ENCODE assay signal across 1 cellular context in genomic region chr9:75109210-75109839, GRCh38.
A peak's percentile ranks its signal among the peaks of the same experiment; 100 is the strongest.
TF ChIP-seq lines count a peak whose summit lies in the region.

No MANE protein-coding gene starts in this region.

TF ChIP-seq in endothelial cell of umbilical vein, 7 proteins besides CTCF, POLR2A, EP300 and RAD21:
- TF ChIP-seq EZH2 (IDR thresholded peaks at IDR 0.05; ENCODE audit: borderline replicate concordance, low read depth, low read length, severe bottlenecking) (no peak), FOS (IDR thresholded peaks at IDR 0.05; ENCODE audit: borderline replicate concordance, insufficient read depth, low read length) (peak; percentile 42), JUN (IDR thresholded peaks at IDR 0.05; ENCODE audit: borderline replicate concordance, insufficient read depth, insufficient read length, low read depth) (no peak), POLR2AphosphoS5 (IDR thresholded peaks at IDR 0.05; ENCODE audit: insufficient read depth, low read depth, low read length) (no peak), MYC (IDR thresholded peaks at IDR 0.05; ENCODE audit: low read depth, low read length) (no peak), GATA2 (IDR thresholded peaks at IDR 0.05; ENCODE audit: insufficient read depth, insufficient read length, low read depth, low read length) (no peak)
- TF ChIP-seq, protein P1, sequence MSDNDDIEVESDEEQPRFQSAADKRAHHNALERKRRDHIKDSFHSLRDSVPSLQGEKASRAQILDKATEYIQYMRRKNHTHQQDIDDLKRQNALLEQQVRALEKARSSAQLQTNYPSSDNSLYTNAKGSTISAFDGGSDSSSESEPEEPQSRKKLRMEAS (IDR thresholded peaks at IDR 0.05; ENCODE audit: insufficient read depth, insufficient read length), result no peak
